In genomic region chr3:37532168-37532567, GRCh38 we compare ENCODE assay signal across 23 cellular contexts.
DNase-seq lines count a peak whose midpoint lies in the region; ATAC-seq and TF ChIP-seq lines count a peak whose summit lies in the region.
"Had no signal": no experiment of that assay in that cellular context is flagged by ENCODE, and none has a peak within 500 bp of the region (broad histone marks: within the 10 kb centered on the region; RNA-seq: fewer than 3 reads in every experiment).

No MANE protein-coding gene starts in this region.

- H3K27ac ChIP-seq in mesendoderm (ENCODE audit: low read depth, low read length) = peak overlapping the region; percentile 42
- H3K27ac ChIP-seq: A549; BLaER1 treated with 17β-estradiol and CSF1 and Interleukin-3, amounts not matched to agents 10 nM and 100 nM; GM23248 had no signal

- H3K9me3 Mint-ChIP-seq in endothelial cell (ENCODE audit: unreplicated experiment) = no peaks in the 10 kb centered on the region
- H3K9me3 Mint-ChIP-seq: CD4-positive, alpha-beta T cell; CD8-positive, alpha-beta memory T cell had no signal

- H3K79me2 ChIP-seq in mesendoderm (ENCODE audit: control insufficient read depth, insufficient read depth, low read length) = no peaks in the 10 kb centered on the region

- no peak overlapping the region for H3K18ac ChIP-seq in mesendoderm (ENCODE audit: low read length)

- no peak overlapping the region for H3K4ac ChIP-seq in mesendoderm (ENCODE audit: low read depth, low read length)

- in situ Hi-C loops in SK-MEL-5 (cut with HindIII; ENCODE audit: low pct_unique_long_range_greater_than_20kb, low sequenced_read_pairs) = no loop called here

- H3K23ac ChIP-seq in mesendoderm (ENCODE audit: low read length) = no peak overlapping the region

- no peaks in the 10 kb centered on the region for H3K79me1 ChIP-seq in mesendoderm (ENCODE audit: low read length)

- no peak overlapping the region for H4K8ac ChIP-seq in mesendoderm (ENCODE audit: low read depth, low read length)

- no CpG with 5 or more reads among the region's 5 CpGs for WGBS in mesendoderm (ENCODE audit: extremely low coverage, insufficient coverage, low lambda C conversion rate)

- H3K36me3 ChIP-seq in mesendoderm (ENCODE audit: control insufficient read depth, insufficient read depth, low read length) = no peaks in the 10 kb centered on the region

- H3K27me3 Mint-ChIP-seq in endothelial cell (ENCODE audit: unreplicated experiment) = peaks cover 39% of the 10 kb centered on the region

- intact Hi-C loops in Right ventricle myocardium superior (cut with DNase I) = no loop called here

- peaks cover 65% of the 10 kb centered on the region for H3K4me1 Mint-ChIP-seq in endothelial cell (ENCODE audit: unreplicated experiment)
- H3K4me1 Mint-ChIP-seq: CD14-positive monocyte; CD8-positive, alpha-beta memory T cell had no signal

- no peaks in the 10 kb centered on the region for H3K4me1 ChIP-seq in mesendoderm (ENCODE audit: control insufficient read depth, low read depth, low read length)
- H3K4me1 ChIP-seq: A549 had no signal

- no peak for ATAC-seq in Right ventricle myocardium superior (ENCODE audit: poor library complexity)
- no peak for ATAC-seq in HG03025 (IDR thresholded peaks at IDR 0.05; ENCODE audit: low FRiP score, unreplicated experiment)
- ATAC-seq: A549, GM12878 had no signal

- peak overlapping the region; percentile 72 for H3K27ac Mint-ChIP-seq in endothelial cell (ENCODE audit: unreplicated experiment)
- H3K27ac Mint-ChIP-seq: CD14-positive monocyte; CD4-positive, alpha-beta T cell; CD8-positive, alpha-beta memory T cell had no signal

- no peak overlapping the region for H3K56ac ChIP-seq in mesendoderm (ENCODE audit: low read length)

- H3K9ac ChIP-seq in mesendoderm (ENCODE audit: low read length) = no peak overlapping the region
- H3K9ac ChIP-seq: BLaER1 treated with 17β-estradiol and CSF1 and Interleukin-3, amounts not matched to agents 10 nM and 100 nM; GM23248 had no signal

- H2AK5ac ChIP-seq in mesendoderm (ENCODE audit: low read length) = no peak overlapping the region

- H3K4me3 ChIP-seq in mesendoderm (ENCODE audit: low read length) = no peak overlapping the region
- H3K4me3 ChIP-seq: A549; BLaER1 treated with 17β-estradiol and CSF1 and Interleukin-3, amounts not matched to agents 10 nM and 100 nM; GM12878; GM23248 had no signal

- no peak overlapping the region for H2BK15ac ChIP-seq in mesendoderm (replicated peaks; ENCODE audit: low read depth)

- no peak overlapping the region for H2BK120ac ChIP-seq in mesendoderm (ENCODE audit: low read depth, low read length)

- no peak for TF ChIP-seq CTCF in endothelial cell (IDR thresholded peaks at IDR 0.05; ENCODE audit: unreplicated experiment)

- no peaks in the 10 kb centered on the region for H3K27me3 ChIP-seq in mesendoderm (ENCODE audit: insufficient read depth, low read length, poor library complexity)
- H3K27me3 ChIP-seq: BE2C; BLaER1 treated with 17β-estradiol and CSF1 and Interleukin-3, amounts not matched to agents 10 nM and 100 nM had no signal

- H2BK5ac ChIP-seq in mesendoderm (ENCODE audit: low read length) = no peak overlapping the region

- peak overlapping the region; percentile 80 for H3K4me3 Mint-ChIP-seq in endothelial cell (ENCODE audit: unreplicated experiment)
- H3K4me3 Mint-ChIP-seq: CD14-positive monocyte; CD4-positive, alpha-beta T cell; CD8-positive, alpha-beta memory T cell had no signal

- H4K5ac ChIP-seq in mesendoderm (ENCODE audit: low read length) = no peak overlapping the region

- H3K4me2 ChIP-seq in mesendoderm (ENCODE audit: low read length) = no peak overlapping the region
- H3K4me2 ChIP-seq: A549 had no signal

- peaks cover 80% of the 10 kb centered on the region for H3K36me3 Mint-ChIP-seq in endothelial cell (ENCODE audit: low read depth, unreplicated experiment)
- H3K36me3 Mint-ChIP-seq: CD14-positive monocyte; CD8-positive, alpha-beta memory T cell had no signal

- peak; percentile 54 for DNase-seq in SK-MEL-5 (ENCODE audit: low read depth, low spot score)
- no peak for DNase-seq in endothelial cell (ENCODE audit: low spot score)
- DNase-seq in mesendoderm = peak; percentile 40
- no peak for DNase-seq in NCI-H82 treated with DMSO at 0.1 percent for 48 hours (lab: John Stamatoyannopoulos, UW; ENCODE audit: unreplicated experiment)
- no peak for DNase-seq in Right ventricle myocardium superior
- DNase-seq: 8988T; ACHN; AML-193; BE2C; CD4-positive, alpha-beta T cell; CD8-positive, alpha-beta memory T cell; DMS 273 treated with DMSO at 0.1 percent for 48 hours; DMS79; EL; GDM1; GM23248; H7; HCEC 1CT had no signal

Comparison
In these comparisons a context has a peak if more than half of its experiments do, and no peak if none do; other contexts are left out.
1. DNase-seq: peak in SK-MEL-5 (single experiment) and mesendoderm (single experiment); none in endothelial cell (single experiment), NCI-H82 treated with DMSO at 0.1 percent for 48 hours (single experiment) and Right ventricle myocardium superior (single experiment).